In the genomic region with DNA sequence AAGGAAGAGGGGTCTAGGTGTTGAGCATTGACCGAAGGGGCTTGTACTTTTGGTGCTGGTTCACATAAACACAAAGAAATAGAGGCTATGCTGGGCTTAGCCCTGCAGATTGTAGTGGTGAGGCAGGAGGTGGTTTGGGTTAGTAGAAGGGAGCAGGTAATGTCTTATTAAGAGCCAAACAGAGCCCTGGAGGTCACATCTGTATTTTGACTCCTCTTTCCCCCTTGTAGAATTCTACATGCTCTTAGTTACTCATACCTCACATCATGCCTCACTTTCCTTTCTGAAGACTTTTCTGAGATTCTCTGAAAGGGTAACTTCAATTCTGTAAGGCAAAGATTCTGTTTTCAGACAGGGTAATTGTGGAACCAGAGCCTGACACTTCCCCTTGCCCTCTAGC, we compare ENCODE assay signal across 20 cellular contexts. TPM values are rescaled to one million over a fixed set of nuclear protein-coding genes. Genes with fewer than 3 reads are reported as not detected.
DNase-seq lines count a peak whose midpoint lies in the region; ATAC-seq and TF ChIP-seq lines count a peak whose summit lies in the region.
"Had no signal": no experiment of that assay in that cellular context is flagged by ENCODE, and none has a peak within 500 bp of the region (broad histone marks: within the 10 kb centered on the region; RNA-seq: fewer than 3 reads in every experiment).

No MANE protein-coding gene starts in this region.

- TF ChIP-seq POLR2A in prostate gland (IDR thresholded peaks at IDR 0.05), result no peak

- CTCF ChIA-PET in activated CD8-positive, alpha-beta T cell treated with anti-CD3 and anti-CD28 coated beads for 36 hours (lab: Charles Lee), result no interaction called here
- CTCF ChIA-PET in activated CD8-positive, alpha-beta T cell treated with anti-CD3 and anti-CD28 coated beads, Interleukin-2, amount 10 ng/mL, durations not matched to agents 7 days and 5 days (lab: Charles Lee), result no interaction called here
- CTCF ChIA-PET in CD8-positive, alpha-beta T cell (lab: Charles Lee), result interaction anchor here (1.4 kb wide), 1 partner anchor 10 kb away, joined by 3 read pairs; no protein-coding TSS in a partner anchor

- H3K9me3 Mint-ChIP-seq in activated CD8-positive, alpha-beta T cell treated with anti-CD3 and anti-CD28 coated beads for 36 hours, result peaks cover 10% of the 10 kb centered on the region
- H3K9me3 Mint-ChIP-seq in activated CD8-positive, alpha-beta T cell treated with anti-CD3 and anti-CD28 coated beads, Interleukin-2, amount 10 ng/mL, durations not matched to agents 7 days and 5 days (ENCODE audit: insufficient read depth), result peaks cover 3% of the 10 kb centered on the region
- peaks cover 10% of the 10 kb centered on the region for H3K9me3 Mint-ChIP-seq in CD8-positive, alpha-beta T cell
- peaks cover 12% of the 10 kb centered on the region for H3K9me3 Mint-ChIP-seq in activated naive CD8-positive, alpha-beta T cell treated with anti-CD3 and anti-CD28 coated beads for 36 hours
- no peaks in the 10 kb centered on the region for H3K9me3 Mint-ChIP-seq in natural killer cell treated with Interleukin-12 subunit alpha and Interleukin-12 subunit beta and Interleukin-15 and Interleukin-18, amount 100 ng/mL, for 72 hours
- H3K9me3 Mint-ChIP-seq in stimulated activated naive B cell treated with anti-CD40 and anti-IgM and Interleukin-4, amounts not matched to agents 10 μg/mL and 1 μg/mL and 100 μg/mL, for 72 hours, result peaks cover 5 to 8% of the 10 kb centered on the region in 2 donors

- H3K36me3 Mint-ChIP-seq in activated CD8-positive, alpha-beta T cell treated with anti-CD3 and anti-CD28 coated beads for 36 hours (ENCODE audit: low read depth), result peaks cover 2% of the 10 kb centered on the region
- peaks cover 2% of the 10 kb centered on the region for H3K36me3 Mint-ChIP-seq in activated CD8-positive, alpha-beta T cell treated with anti-CD3 and anti-CD28 coated beads, Interleukin-2, amount 10 ng/mL, durations not matched to agents 7 days and 5 days (ENCODE audit: low read depth)
- H3K36me3 Mint-ChIP-seq in CD8-positive, alpha-beta T cell, result peaks cover 2% of the 10 kb centered on the region
- peaks cover 6% of the 10 kb centered on the region for H3K36me3 Mint-ChIP-seq in activated naive CD8-positive, alpha-beta T cell treated with anti-CD3 and anti-CD28 coated beads for 36 hours
- peaks cover 4% of the 10 kb centered on the region for H3K36me3 Mint-ChIP-seq in natural killer cell treated with Interleukin-12 subunit alpha and Interleukin-12 subunit beta and Interleukin-15 and Interleukin-18, amount 100 ng/mL, for 72 hours
- peaks cover 5% of the 10 kb centered on the region in 2 donors for H3K36me3 Mint-ChIP-seq in stimulated activated naive B cell treated with anti-CD40 and anti-IgM and Interleukin-4, amounts not matched to agents 10 μg/mL and 1 μg/mL and 100 μg/mL, for 72 hours

- H3K4me1 ChIP-seq in CD8-positive, alpha-beta T cell (ENCODE audit: insufficient read depth, low read length), result no peaks in the 10 kb centered on the region
- no peaks in the 10 kb centered on the region for H3K4me1 ChIP-seq in prostate gland (replicated peaks)
- H3K4me1 ChIP-seq: A549; BLaER1 treated with 17β-estradiol and CSF1 and Interleukin-3, amounts not matched to agents 10 nM and 100 nM; HAP-1 had no signal

- POLR2A ChIA-PET in activated CD8-positive, alpha-beta T cell treated with anti-CD3 and anti-CD28 coated beads for 36 hours (lab: Charles Lee), result no interaction called here
- POLR2A ChIA-PET in activated CD8-positive, alpha-beta T cell treated with anti-CD3 and anti-CD28 coated beads, Interleukin-2, amount 10 ng/mL, durations not matched to agents 7 days and 5 days (lab: Charles Lee), result no interaction called here
- POLR2A ChIA-PET in CD8-positive, alpha-beta T cell (lab: Charles Lee), result no interaction called here

- H3K27ac Mint-ChIP-seq in activated CD8-positive, alpha-beta T cell treated with anti-CD3 and anti-CD28 coated beads for 36 hours, result peak overlapping the region; percentile 56
- H3K27ac Mint-ChIP-seq in activated CD8-positive, alpha-beta T cell treated with anti-CD3 and anti-CD28 coated beads, Interleukin-2, amount 10 ng/mL, durations not matched to agents 7 days and 5 days, result no peak overlapping the region
- peak overlapping the region; percentile 77 for H3K27ac Mint-ChIP-seq in CD8-positive, alpha-beta T cell
- H3K27ac Mint-ChIP-seq in activated naive CD8-positive, alpha-beta T cell treated with anti-CD3 and anti-CD28 coated beads for 36 hours, result peak overlapping the region; percentile 22
- peak overlapping the region; percentile 11 to 46 for H3K27ac Mint-ChIP-seq in natural killer cell treated with Interleukin-12 subunit alpha and Interleukin-12 subunit beta and Interleukin-15 and Interleukin-18, amount 100 ng/mL, for 72 hours
- no peak overlapping the region for H3K27ac Mint-ChIP-seq in stimulated activated naive B cell treated with anti-CD40 and anti-IgM and Interleukin-4, amounts not matched to agents 10 μg/mL and 1 μg/mL and 100 μg/mL, for 72 hours

- H3K27me3 Mint-ChIP-seq in activated CD8-positive, alpha-beta T cell treated with anti-CD3 and anti-CD28 coated beads for 36 hours, result no peaks in the 10 kb centered on the region
- no peaks in the 10 kb centered on the region for H3K27me3 Mint-ChIP-seq in activated CD8-positive, alpha-beta T cell treated with anti-CD3 and anti-CD28 coated beads, Interleukin-2, amount 10 ng/mL, durations not matched to agents 7 days and 5 days (ENCODE audit: low read depth)
- H3K27me3 Mint-ChIP-seq in CD8-positive, alpha-beta T cell (ENCODE audit: low read depth), result no peaks in the 10 kb centered on the region
- no peaks in the 10 kb centered on the region for H3K27me3 Mint-ChIP-seq in activated naive CD8-positive, alpha-beta T cell treated with anti-CD3 and anti-CD28 coated beads for 36 hours
- no peaks in the 10 kb centered on the region for H3K27me3 Mint-ChIP-seq in natural killer cell treated with Interleukin-12 subunit alpha and Interleukin-12 subunit beta and Interleukin-15 and Interleukin-18, amount 100 ng/mL, for 72 hours
- no peaks in the 10 kb centered on the region for H3K27me3 Mint-ChIP-seq in stimulated activated naive B cell treated with anti-CD40 and anti-IgM and Interleukin-4, amounts not matched to agents 10 μg/mL and 1 μg/mL and 100 μg/mL, for 72 hours

- H3K27me3 ChIP-seq in CD8-positive, alpha-beta T cell (ENCODE audit: insufficient read depth, low read length), result no peaks in the 10 kb centered on the region
- H3K27me3 ChIP-seq in prostate gland (replicated peaks; ENCODE audit: insufficient read depth), result no peaks in the 10 kb centered on the region
- H3K27me3 ChIP-seq: BLaER1 treated with 17β-estradiol and CSF1 and Interleukin-3, amounts not matched to agents 10 nM and 100 nM had no signal

- DNase-seq in activated CD8-positive, alpha-beta T cell treated with anti-CD3 and anti-CD28 coated beads for 36 hours, result no peak
- no peak for DNase-seq in activated CD8-positive, alpha-beta T cell treated with anti-CD3 and anti-CD28 coated beads, Interleukin-2, amount 10 ng/mL, durations not matched to agents 7 days and 5 days
- DNase-seq in CD8-positive, alpha-beta T cell, result no peak
- DNase-seq in activated naive CD8-positive, alpha-beta T cell treated with anti-CD3 and anti-CD28 coated beads for 36 hours, result no peak
- no peak for DNase-seq in natural killer cell treated with Interleukin-12 subunit alpha and Interleukin-12 subunit beta and Interleukin-15 and Interleukin-18, amount 100 ng/mL, for 72 hours (ENCODE audit: low spot score)
- DNase-seq in prostate gland (ENCODE audit: low spot score), result no peak
- no peak for DNase-seq in stimulated activated naive B cell treated with anti-CD40 and anti-IgM and Interleukin-4, amounts not matched to agents 10 μg/mL and 1 μg/mL and 100 μg/mL, for 72 hours
- DNase-seq: DMS 273 treated with DMSO at 0.1 percent for 48 hours, MV-4-11, NCI-H187, NCI-H2227 treated with DMSO at 0.1 percent for 48 hours, NCI-H510A treated with DMSO at 0.1 percent for 48 hours, NCI-H774 had no signal

- H3K4me3 ChIP-seq in CD8-positive, alpha-beta T cell (ENCODE audit: low read depth, low read length), result no peak overlapping the region
- H3K4me3 ChIP-seq in prostate gland, result no peak overlapping the region
- H3K4me3 ChIP-seq: A549; BLaER1 treated with 17β-estradiol and CSF1 and Interleukin-3, amounts not matched to agents 10 nM and 100 nM; HAP-1 had no signal

- no peak overlapping the region for H3K4me3 Mint-ChIP-seq in activated CD8-positive, alpha-beta T cell treated with anti-CD3 and anti-CD28 coated beads for 36 hours
- H3K4me3 Mint-ChIP-seq in activated CD8-positive, alpha-beta T cell treated with anti-CD3 and anti-CD28 coated beads, Interleukin-2, amount 10 ng/mL, durations not matched to agents 7 days and 5 days, result no peak overlapping the region
- H3K4me3 Mint-ChIP-seq in CD8-positive, alpha-beta T cell, result no peak overlapping the region
- H3K4me3 Mint-ChIP-seq in activated naive CD8-positive, alpha-beta T cell treated with anti-CD3 and anti-CD28 coated beads for 36 hours, result no peak overlapping the region
- no peak overlapping the region for H3K4me3 Mint-ChIP-seq in natural killer cell treated with Interleukin-12 subunit alpha and Interleukin-12 subunit beta and Interleukin-15 and Interleukin-18, amount 100 ng/mL, for 72 hours
- no peak overlapping the region for H3K4me3 Mint-ChIP-seq in stimulated activated naive B cell treated with anti-CD40 and anti-IgM and Interleukin-4, amounts not matched to agents 10 μg/mL and 1 μg/mL and 100 μg/mL, for 72 hours

- no peaks in the 10 kb centered on the region for H3K36me3 ChIP-seq in CD8-positive, alpha-beta T cell (ENCODE audit: insufficient read depth, low read length)
- no peaks in the 10 kb centered on the region for H3K36me3 ChIP-seq in prostate gland
- H3K36me3 ChIP-seq: BLaER1 treated with 17β-estradiol and CSF1 and Interleukin-3, amounts not matched to agents 10 nM and 100 nM; HAP-1 had no signal

- no peaks in the 10 kb centered on the region for H3K9me3 ChIP-seq in CD8-positive, alpha-beta T cell (ENCODE audit: low read length)
- no peaks in the 10 kb centered on the region for H3K9me3 ChIP-seq in prostate gland
- H3K9me3 ChIP-seq: HAP-1 had no signal

- WGBS in prostate gland, result 83% methylated on average over 1 of the region's 1 CpG

- peaks cover 11% of the 10 kb centered on the region for H3K4me1 Mint-ChIP-seq in activated CD8-positive, alpha-beta T cell treated with anti-CD3 and anti-CD28 coated beads for 36 hours (ENCODE audit: low read depth)
- H3K4me1 Mint-ChIP-seq in activated CD8-positive, alpha-beta T cell treated with anti-CD3 and anti-CD28 coated beads, Interleukin-2, amount 10 ng/mL, durations not matched to agents 7 days and 5 days (ENCODE audit: low read depth), result peaks cover 2% of the 10 kb centered on the region
- H3K4me1 Mint-ChIP-seq in CD8-positive, alpha-beta T cell (ENCODE audit: low read depth), result peaks cover 14% of the 10 kb centered on the region
- peaks cover 9% of the 10 kb centered on the region for H3K4me1 Mint-ChIP-seq in activated naive CD8-positive, alpha-beta T cell treated with anti-CD3 and anti-CD28 coated beads for 36 hours
- H3K4me1 Mint-ChIP-seq in natural killer cell treated with Interleukin-12 subunit alpha and Interleukin-12 subunit beta and Interleukin-15 and Interleukin-18, amount 100 ng/mL, for 72 hours (ENCODE audit: low read depth in 2 of 2), result peaks cover 12 to 14% of the 10 kb centered on the region in 2 donors
- no peaks in the 10 kb centered on the region for H3K4me1 Mint-ChIP-seq in stimulated activated naive B cell treated with anti-CD40 and anti-IgM and Interleukin-4, amounts not matched to agents 10 μg/mL and 1 μg/mL and 100 μg/mL, for 72 hours

- intact Hi-C loops in activated CD8-positive, alpha-beta T cell treated with anti-CD3 and anti-CD28 coated beads for 36 hours (cut with micrococcal nuclease), result no loop called here
- intact Hi-C loops in CD8-positive, alpha-beta T cell (cut with DNase I, micrococcal nuclease), result no loop called here
- intact Hi-C loops in prostate gland (cut with DNase I), result no loop called here

- no peak for TF ChIP-seq CTCF in activated CD8-positive, alpha-beta T cell treated with anti-CD3 and anti-CD28 coated beads for 36 hours (IDR thresholded peaks at IDR 0.05)
- TF ChIP-seq CTCF in CD8-positive, alpha-beta T cell (IDR thresholded peaks at IDR 0.05), result no peak
- TF ChIP-seq CTCF in prostate gland (IDR thresholded peaks at IDR 0.05), result no peak

- ATAC-seq in activated CD8-positive, alpha-beta T cell treated with anti-CD3 and anti-CD28 coated beads for 36 hours, result peak; percentile 27
- ATAC-seq in activated CD8-positive, alpha-beta T cell treated with anti-CD3 and anti-CD28 coated beads, Interleukin-2, amount 10 ng/mL, durations not matched to agents 7 days and 5 days, result no peak
- ATAC-seq in CD8-positive, alpha-beta T cell, result no peak
- ATAC-seq in natural killer cell treated with Interleukin-12 subunit alpha and Interleukin-12 subunit beta and Interleukin-15 and Interleukin-18, amount 100 ng/mL, for 72 hours, result no peak
- ATAC-seq in stimulated activated naive B cell treated with anti-CD40 and anti-IgM and Interleukin-4, amounts not matched to agents 10 μg/mL and 1 μg/mL and 100 μg/mL, for 72 hours (replicated peaks), result no peak
- ATAC-seq: Right ventricle myocardium inferior had no signal

- H3K27ac ChIP-seq in CD8-positive, alpha-beta T cell (ENCODE audit: low read depth, low read length), result no peak overlapping the region
- H3K27ac ChIP-seq in prostate gland, result no peak overlapping the region
- H3K27ac ChIP-seq: A549; BLaER1 treated with 17β-estradiol and CSF1 and Interleukin-3, amounts not matched to agents 10 nM and 100 nM; KMS-11 had no signal

RNA-seq across cellular contexts. Expression of a gene that starts 16.1 kb away (rescaled TPM):
- 1 to 10 TPM; 1.8 to 2.3 TPM for total RNA-seq in activated CD8-positive, alpha-beta T cell treated with anti-CD3 and anti-CD28 coated beads for 36 hours
- total RNA-seq in activated CD8-positive, alpha-beta T cell treated with anti-CD3 and anti-CD28 coated beads, Interleukin-2, amount 10 ng/mL, durations not matched to agents 7 days and 5 days, result under 1 TPM; 0.71 to 0.89 TPM
- 1 to 10 TPM; 1.6 TPM for total RNA-seq in CD8-positive, alpha-beta T cell
- total RNA-seq in activated naive CD8-positive, alpha-beta T cell treated with anti-CD3 and anti-CD28 coated beads for 36 hours, result 1 to 10 TPM in 1 of 2 experiments, under 1 TPM in 1; 0.82 to 1.3 TPM
- under 1 TPM in 1 of 2 donors, not detected in 1; 0.40 TPM for total RNA-seq in natural killer cell treated with Interleukin-12 subunit alpha and Interleukin-12 subunit beta and Interleukin-15 and Interleukin-18, amount 100 ng/mL, for 72 hours
- under 1 TPM in 1 of 2 donors, not detected in 1; 0.62 TPM for total RNA-seq in prostate gland
- total RNA-seq: HT-29, OCI-LY7, Right ventricle myocardium inferior had no signal

RNA-seq across cellular contexts. Expression of a gene that starts 40.3 kb away (rescaled TPM):
- 10 to 100 TPM; 72.8 to 73.5 TPM for total RNA-seq in activated CD8-positive, alpha-beta T cell treated with anti-CD3 and anti-CD28 coated beads for 36 hours
- total RNA-seq in activated CD8-positive, alpha-beta T cell treated with anti-CD3 and anti-CD28 coated beads, Interleukin-2, amount 10 ng/mL, durations not matched to agents 7 days and 5 days, result 10 to 100 TPM; 17.3 to 22.1 TPM
- total RNA-seq in CD8-positive, alpha-beta T cell, result 1 to 10 TPM; 8.7 to 9.8 TPM
- total RNA-seq in activated naive CD8-positive, alpha-beta T cell treated with anti-CD3 and anti-CD28 coated beads for 36 hours, result 10 to 100 TPM; 12.9 to 16.4 TPM
- total RNA-seq in natural killer cell treated with Interleukin-12 subunit alpha and Interleukin-12 subunit beta and Interleukin-15 and Interleukin-18, amount 100 ng/mL, for 72 hours, result 10 to 100 TPM; 13.7 to 15.7 TPM
- total RNA-seq in prostate gland, result under 1 TPM in 1 of 2 donors, not detected in 1; 0.40 TPM
- total RNA-seq: HT-29, Right ventricle myocardium inferior had no signal

Comparison
In these comparisons a context has a peak if more than half of its experiments do, and no peak if none do; other contexts are left out.
1. H3K27ac Mint-ChIP-seq: peak in activated CD8-positive, alpha-beta T cell treated with anti-CD3 and anti-CD28 coated beads for 36 hours (single experiment), CD8-positive, alpha-beta T cell (single experiment), activated naive CD8-positive, alpha-beta T cell treated with anti-CD3 and anti-CD28 coated beads for 36 hours (single experiment) and natural killer cell treated with Interleukin-12 subunit alpha and Interleukin-12 subunit beta and Interleukin-15 and Interleukin-18, amount 100 ng/mL, for 72 hours (2 of 2); none in activated CD8-positive, alpha-beta T cell treated with anti-CD3 and anti-CD28 coated beads, Interleukin-2, amount 10 ng/mL, durations not matched to agents 7 days and 5 days (single experiment) and stimulated activated naive B cell treated with anti-CD40 and anti-IgM and Interleukin-4, amounts not matched to agents 10 μg/mL and 1 μg/mL and 100 μg/mL, for 72 hours (single experiment).
2. RNA of a gene that starts 40.3 kb away (total RNA-seq): 72.8 to 73.5 TPM in activated CD8-positive, alpha-beta T cell treated with anti-CD3 and anti-CD28 coated beads for 36 hours, 17.3 to 22.1 TPM in activated CD8-positive, alpha-beta T cell treated with anti-CD3 and anti-CD28 coated beads, Interleukin-2, amount 10 ng/mL, durations not matched to agents 7 days and 5 days, 12.9 to 16.4 TPM in activated naive CD8-positive, alpha-beta T cell treated with anti-CD3 and anti-CD28 coated beads for 36 hours, 13.7 to 15.7 TPM in natural killer cell treated with Interleukin-12 subunit alpha and Interleukin-12 subunit beta and Interleukin-15 and Interleukin-18, amount 100 ng/mL, for 72 hours and 8.7 to 9.8 TPM in CD8-positive, alpha-beta T cell; 0.40 TPM in prostate gland; every median in the first group is over 4 times any median in the second.